ENCODE assay signal across 8 cellular contexts in the genomic region with DNA sequence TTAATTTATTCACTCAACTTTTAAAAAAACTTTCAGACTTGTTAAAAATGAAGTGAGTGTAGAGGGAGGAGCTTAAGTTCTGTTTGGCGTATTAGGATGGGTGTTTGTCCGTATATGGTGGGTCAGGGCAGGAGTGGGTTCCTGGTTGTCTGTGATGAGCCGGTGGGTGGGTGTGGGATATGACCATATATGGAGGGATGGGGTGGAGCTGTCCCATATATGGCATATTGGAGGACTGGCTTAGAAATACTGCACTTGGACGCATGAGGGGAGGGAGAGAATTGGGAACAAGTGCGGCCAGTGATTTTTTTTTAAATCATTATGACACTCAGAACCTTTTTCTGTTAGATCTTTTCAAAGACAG. TPM values are rescaled to one million over a fixed set of nuclear protein-coding genes. Genes with fewer than 3 reads are reported as not detected.
A peak's percentile ranks its signal among the peaks of the same experiment; 100 is the strongest.
DNase-seq lines count a peak whose midpoint lies in the region; ATAC-seq and FAIRE-seq lines count a peak whose summit lies in the region.

No MANE protein-coding gene starts in this region.

- ATAC-seq in HG03045 (IDR thresholded peaks at IDR 0.05; ENCODE audit: unreplicated experiment), result peak; percentile 53
- peak; percentile 68 for ATAC-seq in activated CD4-positive, alpha-beta T cell treated with anti-CD3 and anti-CD28 coated beads for 36 hours

- H3K27me3 Mint-ChIP-seq in activated CD4-positive, alpha-beta T cell treated with anti-CD3 and anti-CD28 coated beads for 36 hours, result no peaks in the 10 kb centered on the region

- FAIRE-seq in GM18507 (lab: Jason Lieb, UNC) (peak; percentile 94), colon (lab: Jason Lieb, UNC) (peak; percentile 18)

- peak overlapping the region; percentile 94 for H3K27ac Mint-ChIP-seq in activated CD4-positive, alpha-beta T cell treated with anti-CD3 and anti-CD28 coated beads for 36 hours

- H3K36me3 Mint-ChIP-seq in activated CD4-positive, alpha-beta T cell treated with anti-CD3 and anti-CD28 coated beads for 36 hours (ENCODE audit: low read depth), result peaks cover 56% of the 10 kb centered on the region

- peak; percentile 40 for DNase-seq in 8988T
- DNase-seq in GM18507 (ENCODE audit: extremely low spot score, insufficient read length, low read depth), result peak; percentile 42
- peak; percentile 73 for DNase-seq in NCI-H2227 treated with DMSO at 0.1 percent for 48 hours (lab: John Stamatoyannopoulos, UW)
- peak; percentile 87 for DNase-seq in activated CD4-positive, alpha-beta T cell treated with anti-CD3 and anti-CD28 coated beads for 36 hours
- peak; percentile 92 for DNase-seq in kidney tubule cell (ENCODE audit: low spot score)
- DNase-seq in stimulated activated CD4-positive, alpha-beta T cell treated with anti-CD3 and anti-CD28 coated beads, Interleukin-1b, Interleukin-23, amount 100 ng/mL, for 4 hours (ENCODE audit: low read depth in 2 of 2), result peak; percentile 42 to 54

- intact Hi-C loops in activated CD4-positive, alpha-beta T cell treated with anti-CD3 and anti-CD28 coated beads for 36 hours (cut with DNase I, micrococcal nuclease), result loop anchor here (2.0 to 10.0 kb wide), 5 partner anchors 120 to 1115 kb away; partner anchors contain the start of genes C2orf68 (in 1 of the 2), CHMP3 (in 1 of the 2), POLR1A (in 1 of the 2) and PTCD3 (in 1 of the 2)

- peaks cover 12% of the 10 kb centered on the region for H3K9me3 Mint-ChIP-seq in activated CD4-positive, alpha-beta T cell treated with anti-CD3 and anti-CD28 coated beads for 36 hours (ENCODE audit: low read depth)

- POLR2A ChIA-PET in activated CD4-positive, alpha-beta T cell treated with anti-CD3 and anti-CD28 coated beads for 36 hours (lab: Charles Lee), result interaction anchor here (0.7 to 1.6 kb wide), 3 partner anchors 107 to 329 kb away, joined by 4 to 5 read pairs (median 4); no protein-coding TSS in a partner anchor

- CTCF ChIA-PET in activated CD4-positive, alpha-beta T cell treated with anti-CD3 and anti-CD28 coated beads for 36 hours (lab: Charles Lee), result interaction anchor here (0.5 to 1.2 kb wide), 5 partner anchors 42 to 245 kb away, joined by 3 read pairs; no protein-coding TSS in a partner anchor

- H3K4me3 Mint-ChIP-seq in activated CD4-positive, alpha-beta T cell treated with anti-CD3 and anti-CD28 coated beads for 36 hours, result peak overlapping the region; percentile 90

- peaks cover 54% of the 10 kb centered on the region for H3K4me1 Mint-ChIP-seq in activated CD4-positive, alpha-beta T cell treated with anti-CD3 and anti-CD28 coated beads for 36 hours

RNA-seq across cellular contexts. Expression of gene KDM3A, which starts 1.5 kb away (rescaled TPM):
- total RNA-seq in activated CD4-positive, alpha-beta T cell treated with anti-CD3 and anti-CD28 coated beads for 36 hours, result 10 to 100 TPM; 68.9 to 82.9 TPM

Comparison
In these comparisons a context has a peak if more than half of its experiments do, and no peak if none do; other contexts are left out.
1. Peak in every context shown above with its lines: DNase-seq and ATAC-seq.
2. DNase-seq: peak in every context shown above with its lines; median percentile 92 in kidney tubule cell; 87 in activated CD4-positive, alpha-beta T cell treated with anti-CD3 and anti-CD28 coated beads for 36 hours; 73 in NCI-H2227 treated with DMSO at 0.1 percent for 48 hours; 48 in stimulated activated CD4-positive, alpha-beta T cell treated with anti-CD3 and anti-CD28 coated beads, Interleukin-1b, Interleukin-23, amount 100 ng/mL, for 4 hours; 42 in GM18507; 40 in 8988T.